ENCODE assay signal across 14 cellular contexts in genomic region chr7:12719978-12720377, GRCh38. TPM values are rescaled to one million over a fixed set of nuclear protein-coding genes. Genes with fewer than 3 reads are reported as not detected.
A peak's percentile ranks its signal among the peaks of the same experiment; 100 is the strongest.
DNase-seq lines count a peak whose midpoint lies in the region; FAIRE-seq and TF ChIP-seq lines count a peak whose summit lies in the region.
"Had no signal": no experiment of that assay in that cellular context is flagged by ENCODE, and none has a peak within 500 bp of the region (broad histone marks: within the 10 kb centered on the region; RNA-seq: fewer than 3 reads in every experiment).

No MANE protein-coding gene starts in this region.

- peak overlapping the region; percentile 91 for H2AFZ ChIP-seq in ACC112 (ENCODE audit: low read length, unreplicated experiment)

- intact Hi-C loops in posterior cingulate gyrus (cut with DNase I) = no loop called here

- TF ChIP-seq POLR2A in GM12892 (IDR thresholded peaks at IDR 0.05; ENCODE audit: low read depth, low read length) = no peak

- H3K9me3 Mint-ChIP-seq in chondrocyte (ENCODE audit: low read depth) = no peaks in the 10 kb centered on the region
- H3K9me3 Mint-ChIP-seq in osteocyte (ENCODE audit: unreplicated experiment) = no peaks in the 10 kb centered on the region

- H3K27me3 Mint-ChIP-seq in chondrocyte (ENCODE audit: low read depth) (no peaks in the 10 kb centered on the region), osteocyte (ENCODE audit: unreplicated experiment) (no peaks in the 10 kb centered on the region)

- H3K27ac ChIP-seq in ACC112 (ENCODE audit: low read depth, low read length) = peak overlapping the region; percentile 99

- H3K36me3 Mint-ChIP-seq in chondrocyte (ENCODE audit: low read depth) (no peaks in the 10 kb centered on the region), osteocyte (ENCODE audit: unreplicated experiment) (no peaks in the 10 kb centered on the region)
- H3K36me3 Mint-ChIP-seq: CD4-positive, CD25-positive, alpha-beta regulatory T cell had no signal

- peaks cover 42% of the 10 kb centered on the region for H3K4me1 ChIP-seq in ACC112 (ENCODE audit: control insufficient read depth, insufficient read depth, low read length, unreplicated experiment)

- no peaks in the 10 kb centered on the region for H3K79me2 ChIP-seq in ACC112 (ENCODE audit: control insufficient read depth, insufficient read depth, low read length, unreplicated experiment)

- FAIRE-seq in GM12892 (lab: Jason Lieb, UNC) = no peak
- FAIRE-seq: small intestine had no signal

- H3K27ac Mint-ChIP-seq in chondrocyte (ENCODE audit: unreplicated experiment) (peak overlapping the region; percentile 86), osteocyte (ENCODE audit: unreplicated experiment) (peak overlapping the region; percentile 73)

- no peaks in the 10 kb centered on the region for H3K36me3 ChIP-seq in ACC112 (ENCODE audit: insufficient read depth, low read length)

- no peak overlapping the region for H3K4me3 Mint-ChIP-seq in chondrocyte (ENCODE audit: unreplicated experiment)
- no peak overlapping the region for H3K4me3 Mint-ChIP-seq in osteocyte (ENCODE audit: unreplicated experiment)
- H3K4me3 Mint-ChIP-seq: CD4-positive, CD25-positive, alpha-beta regulatory T cell had no signal

- H3K4me1 Mint-ChIP-seq in chondrocyte (ENCODE audit: low read depth) (peaks cover 47% of the 10 kb centered on the region), osteocyte (ENCODE audit: unreplicated experiment) (peaks cover 41% of the 10 kb centered on the region)

- H3K4me3 ChIP-seq in ACC112 (ENCODE audit: low read depth, low read length) = no peak overlapping the region

- DNase-seq in NCI-H226 (peak; percentile 41), chondrocyte (ENCODE audit: low spot score) (no peak), osteocyte (ENCODE audit: extremely low spot score, unreplicated experiment) (no peak), posterior cingulate gyrus (no peak), glomerular visceral epithelial cell (ENCODE audit: extremely low spot score) (no peak), GM12892 (ENCODE audit: insufficient read length) (no peak), NCI-H1417 treated with DMSO at 0.1 percent for 48 hours (lab: John Stamatoyannopoulos, UW) (no peak)
- DNase-seq: activated CD8-positive, alpha-beta memory T cell treated with anti-CD3 and anti-CD28 coated beads, Interleukin-2, amount 50 U/mL, for 4 hours; H7; NCI-H510A; small intestine; stimulated activated CD8-positive, alpha-beta memory T cell treated with anti-CD3 and anti-CD28 coated beads, Interleukin-4, amount 100 ng/mL, for 48 hours had no signal

- H3K27me3 ChIP-seq in ACC112 (ENCODE audit: insufficient read depth, low read length) = no peaks in the 10 kb centered on the region

- no peak for TF ChIP-seq CTCF in chondrocyte (IDR thresholded peaks at IDR 0.05)
- TF ChIP-seq CTCF in osteocyte (IDR thresholded peaks at IDR 0.05) = no peak

RNA-seq across cellular contexts. Expression of gene ARL4A, which starts 32.5 kb away (rescaled TPM):
- total RNA-seq in chondrocyte = 12.7 to 15.3 TPM (median 14.9 TPM) in 3 replicates
- total RNA-seq in osteocyte = 9.6 and 11.0 TPM in 2 replicates
- polyA plus RNA-seq in GM12892 (2012; ENCODE audit: missing spikeins) = 2.1 TPM
